13 cellular contexts compared by ENCODE assay signal in genomic region chr6:30156262-30156599, GRCh38. TPM values are rescaled to one million over a fixed set of nuclear protein-coding genes. Genes with fewer than 3 reads are reported as not detected.
A peak's percentile ranks its signal among the peaks of the same experiment; 100 is the strongest.
DNase-seq lines count a peak whose midpoint lies in the region; ATAC-seq and TF ChIP-seq lines count a peak whose summit lies in the region.
"Had no signal": no experiment of that assay in that cellular context is flagged by ENCODE, and none has a peak within 500 bp of the region (broad histone marks: within the 10 kb centered on the region; RNA-seq: fewer than 3 reads in every experiment).

No MANE protein-coding gene starts in this region.

- H3K27me3 Mint-ChIP-seq in progenitor cell of endocrine pancreas = peaks cover 64% of the 10 kb centered on the region

- H3K36me3 Mint-ChIP-seq in progenitor cell of endocrine pancreas (ENCODE audit: insufficient read depth) = no peaks in the 10 kb centered on the region

- peak overlapping the region in 2 of 4 donors; percentile 6 to 51 for H3K27ac ChIP-seq in body of pancreas
- H3K27ac ChIP-seq: C4-2B, coronary artery, SJSA1 had no signal

- WGBS in body of pancreas, 2 donors = 18 to 29% methylated on average over 4 of the region's 4 CpGs

- no peak for TF ChIP-seq POLR2A in body of pancreas (IDR thresholded peaks at IDR 0.05)

- H3K36me3 ChIP-seq in body of pancreas (replicated peaks in 1 of 2; ENCODE audit: insufficient read depth in 1 of 2, low read depth in 2 of 2) = no peaks in the 10 kb centered on the region
- H3K36me3 ChIP-seq: SJSA1 had no signal

- peak; percentile 44 for DNase-seq in ACHN
- peak; percentile 53 to 72 (median 62) for DNase-seq in body of pancreas
- DNase-seq in kidney tubule cell (ENCODE audit: low spot score) = peak; percentile 94
- DNase-seq in progenitor cell of endocrine pancreas (ENCODE audit: low spot score, unreplicated experiment) = no peak
- DNase-seq in cerebellar cortex (ENCODE audit: low spot score) = no peak
- DNase-seq: MM.1S had no signal

- no peak overlapping the region for H3K4me3 ChIP-seq in body of pancreas
- H3K4me3 ChIP-seq: coronary artery, SJSA1 had no signal

- H3K27ac Mint-ChIP-seq in progenitor cell of endocrine pancreas = no peak overlapping the region
- H3K27ac Mint-ChIP-seq: stimulated activated naive CD8-positive, alpha-beta T cell treated with anti-CD3 and anti-CD28 coated beads, Interleukin-15, Interleukin-2, amounts not matched to agents 100 ng/mL and 50 ng/mL, for 24 hours had no signal

- in situ Hi-C loops in ACHN (cut with HindIII; ENCODE audit: low pct_ligation_motif_present, low pct_unique_long_range_greater_than_20kb, low sequenced_read_pairs) = no loop called here

- H3K9me3 ChIP-seq in body of pancreas = no peaks in the 10 kb centered on the region
- H3K9me3 ChIP-seq: SJSA1 had no signal

- no peak for TF ChIP-seq EP300 in Ishikawa (IDR thresholded peaks at IDR 0.05; ENCODE audit: borderline replicate concordance)

- H3K4me1 ChIP-seq in body of pancreas = peaks cover 12% of the 10 kb centered on the region

- TF ChIP-seq CTCF in body of pancreas (IDR thresholded peaks at IDR 0.05) (no peak), progenitor cell of endocrine pancreas (IDR thresholded peaks at IDR 0.05; ENCODE audit: unreplicated experiment) (no peak)

- ATAC-seq in body of pancreas = peak; percentile 85
- ATAC-seq in HG03571 (IDR thresholded peaks at IDR 0.05; ENCODE audit: unreplicated experiment) = no peak
- no peak for ATAC-seq in activated CD4-positive, CD25-positive, alpha-beta regulatory T cell treated with anti-CD3 and anti-CD28 coated beads, Interleukin-2, amount 50 U/mL, for 24 hours

- H3K4me3 Mint-ChIP-seq in progenitor cell of endocrine pancreas (ENCODE audit: low read depth) = no peak overlapping the region
- H3K4me3 Mint-ChIP-seq: stimulated activated naive CD8-positive, alpha-beta T cell treated with anti-CD3 and anti-CD28 coated beads, Interleukin-15, Interleukin-2, amounts not matched to agents 100 ng/mL and 50 ng/mL, for 24 hours had no signal

- no peaks in the 10 kb centered on the region for H3K4me1 Mint-ChIP-seq in progenitor cell of endocrine pancreas (ENCODE audit: low read depth)

- TF ChIP-seq RAD21 in Ishikawa (IDR thresholded peaks at IDR 0.05; ENCODE audit: low read depth) = no peak

- intact Hi-C loops in body of pancreas (cut with DNase I) = no loop called here

- H3K27me3 ChIP-seq in body of pancreas = no peaks in the 10 kb centered on the region

- H3K9me3 Mint-ChIP-seq in progenitor cell of endocrine pancreas (ENCODE audit: low read depth) = no peaks in the 10 kb centered on the region
- H3K9me3 Mint-ChIP-seq: stimulated activated naive CD8-positive, alpha-beta T cell treated with anti-CD3 and anti-CD28 coated beads, Interleukin-15, Interleukin-2, amounts not matched to agents 100 ng/mL and 50 ng/mL, for 24 hours had no signal

TF ChIP-seq in Ishikawa, 13 proteins besides CTCF, POLR2A, EP300 and RAD21:
- TF ChIP-seq FOXM1 (IDR thresholded peaks at IDR 0.05; ENCODE audit: borderline replicate concordance, low read depth) (no peak), ZBTB7A (IDR thresholded peaks at IDR 0.05; ENCODE audit: low read depth) (no peak), TEAD4 (IDR thresholded peaks at IDR 0.05) (0 out of 2 replicates have a peak, but pooled peaks have one; percentile 26), EGR1 (IDR thresholded peaks at IDR 0.05) (peak; percentile 35; the same call in 1 of the 2 replicates), NFIC (IDR thresholded peaks at IDR 0.05) (peak; percentile 49)

RNA-seq across cellular contexts. Expression of gene TRIM10, which starts 4.8 kb away (rescaled TPM):
- not detected for total RNA-seq in body of pancreas
- total RNA-seq in progenitor cell of endocrine pancreas = not detected in 2 replicates
- total RNA-seq: SJSA1 had no signal

RNA-seq across cellular contexts. Expression of gene TRIM15, which starts 7.1 kb away (rescaled TPM):
- total RNA-seq in body of pancreas (under 1 TPM in 1 of 2 donors, not detected in 1; 0.52 TPM), progenitor cell of endocrine pancreas (not detected in 2 replicates)
- total RNA-seq: SJSA1 had no signal

RNA-seq across cellular contexts. Expression of gene TRIM40, which starts 20.3 kb away (rescaled TPM):
- not detected for total RNA-seq in body of pancreas
- not detected in 2 replicates for total RNA-seq in progenitor cell of endocrine pancreas
- total RNA-seq: SJSA1 had no signal

RNA-seq across cellular contexts. Expression of gene TRIM31, which starts 43.3 kb away (rescaled TPM):
- total RNA-seq in body of pancreas = under 1 TPM in 1 of 2 donors, not detected in 1; 0.26 TPM
- not detected in 2 replicates for total RNA-seq in progenitor cell of endocrine pancreas
- total RNA-seq: SJSA1 had no signal

RNA-seq across cellular contexts. Expression of gene TRIM26, which starts 57.0 kb away (rescaled TPM):
- 10 to 100 TPM; 31.9 to 66.6 TPM for total RNA-seq in body of pancreas
- 49.5 and 52.9 TPM in 2 replicates for total RNA-seq in progenitor cell of endocrine pancreas

Comparison
In these comparisons a context has a peak if more than half of its experiments do, and no peak if none do; other contexts are left out.
1. DNase-seq: peak in ACHN (single experiment), body of pancreas (4 of 4) and kidney tubule cell (single experiment); none in progenitor cell of endocrine pancreas (single experiment) and cerebellar cortex (single experiment).